Comparison of ENCODE assay signal across 21 cellular contexts in genomic region chr7:41599760-41600159, GRCh38.
A peak's percentile ranks its signal among the peaks of the same experiment; 100 is the strongest.
DNase-seq lines count a peak whose midpoint lies in the region; TF ChIP-seq lines count a peak whose summit lies in the region.
"Had no signal": no experiment of that assay in that cellular context is flagged by ENCODE, and none has a peak within 500 bp of the region (broad histone marks: within the 10 kb centered on the region; RNA-seq: fewer than 3 reads in every experiment).

No MANE protein-coding gene starts in this region.

- no peak overlapping the region for H3K4me3 Mint-ChIP-seq in MCF 10A (ENCODE audit: unreplicated experiment)
- no peak overlapping the region for H3K4me3 Mint-ChIP-seq in activated T-helper 1 cell treated with anti-CD3 and anti-CD28 coated beads, Interleukin-12 subunit alpha, Interleukin-12 subunit beta, Interleukin-2, Interleukin-4 antibody, amounts not matched to agents 30 ng/mL and 10 ng/mL and 1 ng/mL, durations not matched to agents 14 hours and 24 hours and 36 hours
- H3K4me3 Mint-ChIP-seq: activated CD8-positive, alpha-beta T cell treated with anti-CD3 and anti-CD28 coated beads, Interleukin-2, amount 10 ng/mL, durations not matched to agents 7 days and 5 days; CD8-positive, alpha-beta memory T cell; natural killer cell had no signal

- H3K27ac Mint-ChIP-seq in MCF 10A (ENCODE audit: low read depth, unreplicated experiment): no peak overlapping the region
- no peak overlapping the region for H3K27ac Mint-ChIP-seq in activated T-helper 1 cell treated with anti-CD3 and anti-CD28 coated beads, Interleukin-12 subunit alpha, Interleukin-12 subunit beta, Interleukin-2, Interleukin-4 antibody, amounts not matched to agents 30 ng/mL and 10 ng/mL and 1 ng/mL, durations not matched to agents 14 hours and 24 hours and 36 hours
- H3K27ac Mint-ChIP-seq: activated CD8-positive, alpha-beta T cell treated with anti-CD3 and anti-CD28 coated beads, Interleukin-2, amount 10 ng/mL, durations not matched to agents 7 days and 5 days; CD8-positive, alpha-beta memory T cell; natural killer cell had no signal

- dilution Hi-C loops in mammary epithelial cell (cut with HindIII; ENCODE audit: low sequenced_read_pairs): no loop called here

- no peaks in the 10 kb centered on the region for H3K9me3 Mint-ChIP-seq in MCF 10A (ENCODE audit: unreplicated experiment)
- H3K9me3 Mint-ChIP-seq in activated T-helper 1 cell treated with anti-CD3 and anti-CD28 coated beads, Interleukin-12 subunit alpha, Interleukin-12 subunit beta, Interleukin-2, Interleukin-4 antibody, amounts not matched to agents 30 ng/mL and 10 ng/mL and 1 ng/mL, durations not matched to agents 14 hours and 24 hours and 36 hours: peaks cover 8% of the 10 kb centered on the region

- H3K36me3 Mint-ChIP-seq in MCF 10A (ENCODE audit: insufficient read depth, unreplicated experiment): no peaks in the 10 kb centered on the region
- no peaks in the 10 kb centered on the region for H3K36me3 Mint-ChIP-seq in activated T-helper 1 cell treated with anti-CD3 and anti-CD28 coated beads, Interleukin-12 subunit alpha, Interleukin-12 subunit beta, Interleukin-2, Interleukin-4 antibody, amounts not matched to agents 30 ng/mL and 10 ng/mL and 1 ng/mL, durations not matched to agents 14 hours and 24 hours and 36 hours (ENCODE audit: low read depth)
- H3K36me3 Mint-ChIP-seq: CD8-positive, alpha-beta memory T cell had no signal

- H3K27me3 Mint-ChIP-seq in MCF 10A (ENCODE audit: insufficient read depth, unreplicated experiment): no peaks in the 10 kb centered on the region
- H3K27me3 Mint-ChIP-seq in activated T-helper 1 cell treated with anti-CD3 and anti-CD28 coated beads, Interleukin-12 subunit alpha, Interleukin-12 subunit beta, Interleukin-2, Interleukin-4 antibody, amounts not matched to agents 30 ng/mL and 10 ng/mL and 1 ng/mL, durations not matched to agents 14 hours and 24 hours and 36 hours (ENCODE audit: insufficient read depth): no peaks in the 10 kb centered on the region
- H3K27me3 Mint-ChIP-seq: CD8-positive, alpha-beta memory T cell had no signal

- no peaks in the 10 kb centered on the region for H3K79me2 ChIP-seq in mammary epithelial cell (ENCODE audit: insufficient read depth, low read length)
- no peaks in the 10 kb centered on the region for H3K79me2 ChIP-seq in hepatocyte

- CTCF ChIA-PET in MCF 10A (lab: Yijun Ruan, JAX) (no interaction called here), mammary epithelial cell (lab: Charles Lee; ENCODE audit: low non-redundant PET) (no interaction called here)

- in situ Hi-C loops in mammary epithelial cell (cut with MboI; ENCODE audit: low sequenced_read_pairs in 2 of 2): no loop called here

- H2AFZ ChIP-seq in mammary epithelial cell (ENCODE audit: low read depth, low read length) (no peak overlapping the region), hepatocyte (no peak overlapping the region)

- no peaks in the 10 kb centered on the region for H3K4me1 Mint-ChIP-seq in MCF 10A (ENCODE audit: insufficient read depth, unreplicated experiment)
- H3K4me1 Mint-ChIP-seq in activated T-helper 1 cell treated with anti-CD3 and anti-CD28 coated beads, Interleukin-12 subunit alpha, Interleukin-12 subunit beta, Interleukin-2, Interleukin-4 antibody, amounts not matched to agents 30 ng/mL and 10 ng/mL and 1 ng/mL, durations not matched to agents 14 hours and 24 hours and 36 hours (ENCODE audit: low read depth): no peaks in the 10 kb centered on the region
- H3K4me1 Mint-ChIP-seq: CD8-positive, alpha-beta memory T cell; natural killer cell had no signal

- intact Hi-C loops in MCF 10A (cut with micrococcal nuclease): no loop called here
- intact Hi-C loops in mammary epithelial cell (cut with micrococcal nuclease): no loop called here
- intact Hi-C loops in activated T-helper 1 cell treated with anti-CD3 and anti-CD28 coated beads, Interleukin-12 subunit alpha, Interleukin-12 subunit beta, Interleukin-2, Interleukin-4 antibody, amounts not matched to agents 30 ng/mL and 10 ng/mL and 1 ng/mL, durations not matched to agents 14 hours and 24 hours and 36 hours (cut with micrococcal nuclease): no loop called here

- H3K4me1 ChIP-seq in mammary epithelial cell (ENCODE audit: insufficient read depth, low read length) (no peaks in the 10 kb centered on the region), hepatocyte (ENCODE audit: insufficient read depth) (no peaks in the 10 kb centered on the region)
- H3K4me1 ChIP-seq: A549, SJSA1 had no signal

- H3K9me3 ChIP-seq in mammary epithelial cell (replicated peaks; ENCODE audit: insufficient read depth, low read length) (no peaks in the 10 kb centered on the region), hepatocyte (ENCODE audit: low read depth) (peaks cover 7% of the 10 kb centered on the region)
- H3K9me3 ChIP-seq: A549, SJSA1 had no signal

- no peaks in the 10 kb centered on the region for H3K9me2 ChIP-seq in hepatocyte (replicated peaks; ENCODE audit: insufficient read depth)

- no peak overlapping the region for H3K9ac ChIP-seq in mammary epithelial cell (ENCODE audit: insufficient read depth, low read length)

- DNase-seq in MCF 10A (ENCODE audit: unreplicated experiment) (no peak), mammary epithelial cell (no peak), RPMI7951 (ENCODE audit: low read depth) (peak; percentile 10), hepatocyte (ENCODE audit: low spot score) (no peak), pons (ENCODE audit: low spot score) (no peak), NCI-H146 treated with DMSO at 0.1 percent for 48 hours (lab: John Stamatoyannopoulos, UW; ENCODE audit: unreplicated experiment) (no peak), NK-92 (lab: John Stamatoyannopoulos, UW; ENCODE audit: unreplicated experiment) (no peak)
- DNase-seq in activated T-helper 1 cell treated with anti-CD3 and anti-CD28 coated beads, Interleukin-12 subunit alpha, Interleukin-12 subunit beta, Interleukin-2, Interleukin-4 antibody, amounts not matched to agents 30 ng/mL and 10 ng/mL and 1 ng/mL, durations not matched to agents 14 hours and 24 hours and 36 hours (ENCODE audit: low spot score): no peak
- DNase-seq: activated CD8-positive, alpha-beta T cell treated with anti-CD3 and anti-CD28 coated beads, Interleukin-2, amount 10 ng/mL, durations not matched to agents 7 days and 5 days; activated effector memory CD4-positive, alpha-beta T cell treated with anti-CD3 and anti-CD28 coated beads, Interleukin-2, amount 50 U/mL, for 16 hours; anterior cingulate cortex; CD8-positive, alpha-beta memory T cell; natural killer cell; NCI-H1048; NCI-H2171; NK-92 treated with Interleukin-12 subunit alpha and Interleukin-12 subunit beta, amount 100 ng/mL, for 24 hours; substantia nigra had no signal

- no peak overlapping the region for H3K4me3 ChIP-seq in mammary epithelial cell (replicated peaks in 1 of 3; ENCODE audit: insufficient read depth in 1 of 3, low read depth in 2 of 3, low read length in 3 of 3)
- H3K4me3 ChIP-seq in hepatocyte: no peak overlapping the region
- H3K4me3 ChIP-seq: A549, coronary artery, lung, SJSA1 had no signal

- H3K4me2 ChIP-seq in mammary epithelial cell (ENCODE audit: insufficient read depth, low read depth, low read length) (no peak overlapping the region), hepatocyte (no peak overlapping the region)
- H3K4me2 ChIP-seq: A549 had no signal

- BruUV-seq in MCF 10A (replicated peaks; lab: Mats Ljungman, UMichigan) (no TSS peak), mammary epithelial cell (replicated peaks; lab: Mats Ljungman, UMichigan) (no TSS peak)

- H3K27me3 ChIP-seq in mammary epithelial cell (ENCODE audit: insufficient read depth, low read length): no peaks in the 10 kb centered on the region
- H3K27me3 ChIP-seq in hepatocyte: no peaks in the 10 kb centered on the region
- H3K27me3 ChIP-seq: SJSA1 had no signal

- H3K27ac ChIP-seq in mammary epithelial cell (ENCODE audit: insufficient read depth, low read depth, low read length) (no peak overlapping the region), hepatocyte (no peak overlapping the region)
- H3K27ac ChIP-seq: A549, coronary artery, SJSA1 had no signal

- TF ChIP-seq CTCF in MCF 10A (IDR thresholded peaks at IDR 0.05; ENCODE audit: unreplicated experiment) (peak; percentile 17), mammary epithelial cell (conservative IDR thresholded peaks at IDR 0.05 in 1 of 2, IDR thresholded peaks at IDR 0.05 in 1 of 2; ENCODE audit: extremely low read depth in 1 of 2, insufficient read depth in 1 of 2, low read depth in 1 of 2, low read length in 2 of 2) (peak in 1 of 2 donors; percentile 28), hepatocyte (IDR thresholded peaks at IDR 0.05; ENCODE audit: poor library complexity) (peak; percentile 13)

- H4K20me1 ChIP-seq in mammary epithelial cell (ENCODE audit: insufficient read depth, low read length) (no peaks in the 10 kb centered on the region), hepatocyte (ENCODE audit: insufficient read depth, poor library complexity, severe bottlenecking) (no peaks in the 10 kb centered on the region)

- POLR2A ChIA-PET in MCF 10A (lab: Yijun Ruan, JAX): no interaction called here

- H3K36me3 ChIP-seq in mammary epithelial cell (ENCODE audit: insufficient read depth, low read length) (no peaks in the 10 kb centered on the region), hepatocyte (replicated peaks; ENCODE audit: insufficient read depth, low read depth) (no peaks in the 10 kb centered on the region)
- H3K36me3 ChIP-seq: SJSA1 had no signal

- WGBS in mammary epithelial cell (ENCODE audit: low coverage, missing lambda C conversion rate): 56% methylated on average over 4 of the region's 4 CpGs
- WGBS in hepatocyte (ENCODE audit: low lambda C conversion rate, missing lambda C conversion rate): 73% methylated on average over 4 of the region's 4 CpGs
